ENCODE assay signal across 24 cellular contexts in the genomic region with DNA sequence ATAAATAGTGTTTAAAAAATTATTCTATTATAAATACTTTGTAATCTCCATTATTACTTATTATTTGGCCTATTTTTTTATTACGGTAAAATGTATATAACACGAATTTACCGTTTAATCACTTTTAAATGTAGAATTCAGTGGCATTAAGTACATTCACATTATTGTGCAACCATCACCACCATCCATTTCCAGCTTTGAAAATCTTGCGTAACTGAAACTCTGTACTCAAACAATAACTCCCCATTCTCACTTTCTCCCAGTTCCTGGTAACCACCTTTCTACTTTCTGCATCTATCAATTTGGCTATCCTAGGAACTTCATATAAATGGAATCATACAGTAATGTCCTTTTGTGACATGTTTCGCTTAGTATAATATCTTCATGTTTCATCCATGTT. TPM values are rescaled to one million over a fixed set of nuclear protein-coding genes. Genes with fewer than 3 reads are reported as not detected.
"Had no signal": no experiment of that assay in that cellular context is flagged by ENCODE, and none has a peak within 500 bp of the region (broad histone marks: within the 10 kb centered on the region; RNA-seq: fewer than 3 reads in every experiment).

No MANE protein-coding gene starts in this region.

- H3K9me3 Mint-ChIP-seq: activated CD8-positive, alpha-beta T cell treated with anti-CD3 and anti-CD28 coated beads for 36 hours; activated naive CD4-positive, alpha-beta T cell treated with anti-CD3 and anti-CD28 coated beads, Interleukin-2, amount 10 ng/mL, durations not matched to agents 7 days and 5 days; activated naive CD8-positive, alpha-beta T cell treated with anti-CD3 and anti-CD28 coated beads for 36 hours; activated T-cell treated with anti-CD3 and anti-CD28 coated beads, Interleukin-2, amount 50 U/mL, for 72 hours; activated T-helper 2 cell treated with anti-CD3 and anti-CD28 coated beads, Interferon-gamma antibody, Interleukin-2, Interleukin-4, amounts not matched to agents 10 μg/mL and 5 μg/mL and 100 μg/mL, durations not matched to agents 14 hours and 24 hours and 36 hours; T-cell had no signal

- H3K27me3 ChIP-seq: colonic mucosa had no signal

- H3K27ac Mint-ChIP-seq: activated CD8-positive, alpha-beta T cell treated with anti-CD3 and anti-CD28 coated beads for 36 hours; activated naive CD4-positive, alpha-beta T cell treated with anti-CD3 and anti-CD28 coated beads, Interleukin-2, amount 10 ng/mL, durations not matched to agents 7 days and 5 days; activated naive CD8-positive, alpha-beta T cell treated with anti-CD3 and anti-CD28 coated beads for 36 hours; activated T-cell treated with anti-CD3 and anti-CD28 coated beads, Interleukin-2, amount 50 U/mL, for 72 hours; activated T-helper 2 cell treated with anti-CD3 and anti-CD28 coated beads, Interferon-gamma antibody, Interleukin-2, Interleukin-4, amounts not matched to agents 10 μg/mL and 5 μg/mL and 100 μg/mL, durations not matched to agents 14 hours and 24 hours and 36 hours; T-cell had no signal

- H3K9me3 ChIP-seq: colonic mucosa had no signal

- H3K27me3 Mint-ChIP-seq: activated CD8-positive, alpha-beta T cell treated with anti-CD3 and anti-CD28 coated beads for 36 hours; activated naive CD4-positive, alpha-beta T cell treated with anti-CD3 and anti-CD28 coated beads, Interleukin-2, amount 10 ng/mL, durations not matched to agents 7 days and 5 days; activated naive CD8-positive, alpha-beta T cell treated with anti-CD3 and anti-CD28 coated beads for 36 hours had no signal

- H3K27ac ChIP-seq: colonic mucosa had no signal

- H3K4me3 Mint-ChIP-seq: activated CD8-positive, alpha-beta T cell treated with anti-CD3 and anti-CD28 coated beads for 36 hours; activated naive CD4-positive, alpha-beta T cell treated with anti-CD3 and anti-CD28 coated beads, Interleukin-2, amount 10 ng/mL, durations not matched to agents 7 days and 5 days; activated naive CD8-positive, alpha-beta T cell treated with anti-CD3 and anti-CD28 coated beads for 36 hours; activated T-cell treated with anti-CD3 and anti-CD28 coated beads, Interleukin-2, amount 50 U/mL, for 72 hours; T-cell had no signal

- H3K4me1 Mint-ChIP-seq: activated naive CD4-positive, alpha-beta T cell treated with anti-CD3 and anti-CD28 coated beads, Interleukin-2, amount 10 ng/mL, durations not matched to agents 7 days and 5 days; activated naive CD8-positive, alpha-beta T cell treated with anti-CD3 and anti-CD28 coated beads for 36 hours; T-cell had no signal

- ATAC-seq: activated CD4-positive, CD25-positive, alpha-beta regulatory T cell treated with anti-CD3 and anti-CD28 coated beads, Interleukin-2, amount 50 U/mL, for 24 hours; activated CD8-positive, alpha-beta T cell treated with anti-CD3 and anti-CD28 coated beads for 36 hours; activated T-cell treated with anti-CD3 and anti-CD28 coated beads, Interleukin-2, amount 50 U/mL, for 72 hours; PC-3; T-cell had no signal

- H3K36me3 Mint-ChIP-seq: activated naive CD4-positive, alpha-beta T cell treated with anti-CD3 and anti-CD28 coated beads, Interleukin-2, amount 10 ng/mL, durations not matched to agents 7 days and 5 days; activated naive CD8-positive, alpha-beta T cell treated with anti-CD3 and anti-CD28 coated beads for 36 hours; T-cell had no signal

- DNase-seq: activated CD4-positive, alpha-beta T cell treated with anti-CD3 and anti-CD28 coated beads for 4 hours; activated CD8-positive, alpha-beta memory T cell treated with anti-CD3 and anti-CD28 coated beads, Interleukin-2, amount 50 U/mL, for 4 hours; activated CD8-positive, alpha-beta T cell treated with anti-CD3 and anti-CD28 coated beads for 36 hours; activated gamma-delta T cell treated with Interleukin-2 at 50 U/mL for 16 hours; activated naive CD4-positive, alpha-beta T cell treated with anti-CD3 and anti-CD28 coated beads, Interleukin-2, amount 10 ng/mL, durations not matched to agents 7 days and 5 days; activated naive CD8-positive, alpha-beta T cell treated with anti-CD3 and anti-CD28 coated beads for 36 hours; activated T-cell treated with anti-CD3 and anti-CD28 coated beads, Interleukin-2, amount 50 U/mL, for 72 hours; caudate nucleus; colonic mucosa; MM.1S; NCI-H1105; NCI-H1436; NCI-H1694 treated with DMSO at 0.1 percent for 48 hours; NCI-H2081; NCI-H510A treated with DMSO at 0.1 percent for 48 hours; NCI-H69; NK-92 treated with Interleukin-12 subunit alpha and Interleukin-12 subunit beta, amount 100 ng/mL, for 24 hours; PC-3; SHP77 treated with DMSO at 0.1 percent for 48 hours; T-cell had no signal

RNA-seq across cellular contexts. Expression of a gene that starts 45.7 kb away (rescaled TPM):
- total RNA-seq: activated CD8-positive, alpha-beta T cell treated with anti-CD3 and anti-CD28 coated beads for 36 hours; activated naive CD8-positive, alpha-beta T cell treated with anti-CD3 and anti-CD28 coated beads for 36 hours; activated T-cell treated with anti-CD3 and anti-CD28 coated beads, Interleukin-2, amount 50 U/mL, for 72 hours; activated T-helper 2 cell treated with anti-CD3 and anti-CD28 coated beads, Interferon-gamma antibody, Interleukin-2, Interleukin-4, amounts not matched to agents 10 μg/mL and 5 μg/mL and 100 μg/mL, durations not matched to agents 14 hours and 24 hours and 36 hours; cerebellum; colonic mucosa; PC-3; T-cell; T-helper 2 cell treated with Interferon-gamma antibody and Interleukin-4, amounts not matched to agents 100 ng/mL and 5 ng/mL, for 36 hours had no signal
